8 cellular contexts compared by ENCODE assay signal in genomic region chr16:19524866-19525723, GRCh38. TPM values are rescaled to one million over a fixed set of nuclear protein-coding genes. Genes with fewer than 3 reads are reported as not detected.
A peak's percentile ranks its signal among the peaks of the same experiment; 100 is the strongest.
DNase-seq lines count a peak whose midpoint lies in the region; TF ChIP-seq lines count a peak whose summit lies in the region.

No MANE protein-coding gene starts in this region.

- no peaks in the 10 kb centered on the region for H3K9me3 Mint-ChIP-seq in activated CD4-positive, alpha-beta T cell treated with anti-CD3 and anti-CD28 coated beads, Interleukin-2, amount 10 ng/mL, durations not matched to agents 24 days and 14 days
- H3K9me3 Mint-ChIP-seq in nephron progenitor cell: no peaks in the 10 kb centered on the region

- H3K4me1 Mint-ChIP-seq in activated CD4-positive, alpha-beta T cell treated with anti-CD3 and anti-CD28 coated beads, Interleukin-2, amount 10 ng/mL, durations not matched to agents 24 days and 14 days: peaks cover 29% of the 10 kb centered on the region
- peaks cover 47% of the 10 kb centered on the region for H3K4me1 Mint-ChIP-seq in nephron progenitor cell

- peaks cover 20% of the 10 kb centered on the region for H3K36me3 Mint-ChIP-seq in activated CD4-positive, alpha-beta T cell treated with anti-CD3 and anti-CD28 coated beads, Interleukin-2, amount 10 ng/mL, durations not matched to agents 24 days and 14 days (ENCODE audit: low read depth)
- H3K36me3 Mint-ChIP-seq in nephron progenitor cell (ENCODE audit: low read depth): peaks cover 19% of the 10 kb centered on the region

- peak overlapping the region in 1 of 4 donors; percentile 79 for H3K27ac ChIP-seq in Peyer's patch

- H3K27me3 ChIP-seq in Peyer's patch (no peaks in the 10 kb centered on the region), endocrine pancreas (ENCODE audit: control insufficient read depth, insufficient read depth, low read length) (no peaks in the 10 kb centered on the region)

- intact Hi-C loops in activated CD4-positive, alpha-beta T cell treated with anti-CD3 and anti-CD28 coated beads, Interleukin-2, amount 10 ng/mL, durations not matched to agents 24 days and 14 days (cut with micrococcal nuclease): loop anchor here (1.0 to 5.0 kb wide), 2 partner anchors 458 to 723 kb away; partner anchors contain the start of genes ARL6IP1 and COQ7

- peak overlapping the region; percentile 94 for H3K27ac Mint-ChIP-seq in activated CD4-positive, alpha-beta T cell treated with anti-CD3 and anti-CD28 coated beads, Interleukin-2, amount 10 ng/mL, durations not matched to agents 24 days and 14 days
- H3K27ac Mint-ChIP-seq in nephron progenitor cell: peak overlapping the region; percentile 8

- peak overlapping the region; percentile 86 for H3K9ac ChIP-seq in endocrine pancreas (ENCODE audit: control insufficient read depth, insufficient read depth, low read length)

- no peak for TF ChIP-seq CTCF in Peyer's patch (IDR thresholded peaks at IDR 0.05)
- TF ChIP-seq CTCF in nephron progenitor cell (IDR thresholded peaks at IDR 0.05): no peak

- H3K4me3 ChIP-seq in Peyer's patch (peak overlapping the region; percentile 77 to 93 (median 90)), endocrine pancreas (ENCODE audit: control insufficient read depth, insufficient read depth, low read length) (peak overlapping the region; percentile 93)

- peak overlapping the region; percentile 98 for H3K4me3 Mint-ChIP-seq in activated CD4-positive, alpha-beta T cell treated with anti-CD3 and anti-CD28 coated beads, Interleukin-2, amount 10 ng/mL, durations not matched to agents 24 days and 14 days
- H3K4me3 Mint-ChIP-seq in nephron progenitor cell: peak overlapping the region; percentile 96

- no peaks in the 10 kb centered on the region for H3K27me3 Mint-ChIP-seq in activated CD4-positive, alpha-beta T cell treated with anti-CD3 and anti-CD28 coated beads, Interleukin-2, amount 10 ng/mL, durations not matched to agents 24 days and 14 days
- no peaks in the 10 kb centered on the region for H3K27me3 Mint-ChIP-seq in nephron progenitor cell (ENCODE audit: low read depth, poor library complexity)

- peaks cover 0 to 16% (median 0%) of the 10 kb centered on the region in 3 donors for H3K36me3 ChIP-seq in Peyer's patch
- no peaks in the 10 kb centered on the region for H3K36me3 ChIP-seq in endocrine pancreas (ENCODE audit: control insufficient read depth, insufficient read depth, low read length)

- peak; percentile 66 for DNase-seq in activated CD4-positive, alpha-beta T cell treated with anti-CD3 and anti-CD28 coated beads, Interleukin-2, amount 10 ng/mL, durations not matched to agents 24 days and 14 days
- no peak for DNase-seq in activated CD4-positive, alpha-beta T cell treated with anti-CD3 and anti-CD28 coated beads, Interleukin-2, amount 50 U/mL, for 1 hour
- DNase-seq in Peyer's patch: no peak
- no peak for DNase-seq in nephron progenitor cell
- no peak for DNase-seq in NCI-H2029 (lab: John Stamatoyannopoulos, UW)
- DNase-seq in effector CD4-positive, alpha-beta T cell: no peak
- DNase-seq in AG20443 (ENCODE audit: low spot score): no peak

- H3K4me1 ChIP-seq in Peyer's patch: peaks cover 0 to 35% (median 3%) of the 10 kb centered on the region in 4 donors
- peaks cover 4% of the 10 kb centered on the region for H3K4me1 ChIP-seq in endocrine pancreas (ENCODE audit: control insufficient read depth, insufficient read depth, low read length)

- H3K9me3 ChIP-seq in Peyer's patch (no peaks in the 10 kb centered on the region), endocrine pancreas (ENCODE audit: control insufficient read depth, low read length) (no peaks in the 10 kb centered on the region)

- TF ChIP-seq POLR2A in Peyer's patch (IDR thresholded peaks at IDR 0.05): no peak

RNA-seq across cellular contexts. Expression of gene CCP110, which starts 1.4 kb away (rescaled TPM):
- total RNA-seq in activated CD4-positive, alpha-beta T cell treated with anti-CD3 and anti-CD28 coated beads, Interleukin-2, amount 10 ng/mL, durations not matched to agents 24 days and 14 days: 25.4 and 31.7 TPM in 2 replicates
- 10 to 100 TPM; 12.4 to 21.5 (median 15.6) TPM for total RNA-seq in Peyer's patch

RNA-seq across cellular contexts. Expression of gene GDE1, which starts 3.2 kb away (rescaled TPM):
- total RNA-seq in activated CD4-positive, alpha-beta T cell treated with anti-CD3 and anti-CD28 coated beads, Interleukin-2, amount 10 ng/mL, durations not matched to agents 24 days and 14 days: 25.2 and 28.7 TPM in 2 replicates
- total RNA-seq in Peyer's patch: 10 to 100 TPM; 39.6 to 82.8 (median 59.4) TPM

RNA-seq across cellular contexts. Expression of gene VPS35L, which starts 30.4 kb away (rescaled TPM):
- total RNA-seq in activated CD4-positive, alpha-beta T cell treated with anti-CD3 and anti-CD28 coated beads, Interleukin-2, amount 10 ng/mL, durations not matched to agents 24 days and 14 days: 37.8 and 41.9 TPM in 2 replicates
- total RNA-seq in Peyer's patch: 10 to 100 TPM; 35.2 to 71.8 (median 45.2) TPM
